Comparison of ENCODE assay signal across 19 cellular contexts in genomic region chr1:34066921-34067603, GRCh38.
DNase-seq lines count a peak whose midpoint lies in the region; ATAC-seq and TF ChIP-seq lines count a peak whose summit lies in the region.
"Had no signal": no experiment of that assay in that cellular context is flagged by ENCODE, and none has a peak within 500 bp of the region (broad histone marks: within the 10 kb centered on the region; RNA-seq: fewer than 3 reads in every experiment).

No MANE protein-coding gene starts in this region.

- TF ChIP-seq CTCF in fibroblast of mammary gland (conservative IDR thresholded peaks at IDR 0.05; ENCODE audit: control insufficient read depth, insufficient read depth, low read depth, low read length): no peak

- H3K4me3 ChIP-seq in fibroblast of mammary gland (ENCODE audit: control insufficient read depth, low read depth, low read length): no peak overlapping the region
- H3K4me3 ChIP-seq: GM23338, sigmoid colon had no signal

- no peak for ATAC-seq in GM21526 (IDR thresholded peaks at IDR 0.05; ENCODE audit: low FRiP score, unreplicated experiment)
- no peak for ATAC-seq in HG03432 (IDR thresholded peaks at IDR 0.05; ENCODE audit: unreplicated experiment)
- no peak for ATAC-seq in HG03175 (IDR thresholded peaks at IDR 0.05; ENCODE audit: unreplicated experiment)
- ATAC-seq: activated T-cell treated with anti-CD3 and anti-CD28 coated beads, Interleukin-2, amount 50 U/mL, for 4 hours; GM23338; left lobe of liver had no signal

- DNase-seq in EL (peak; percentile 1), RKO (ENCODE audit: low spot score) (peak; percentile 25), fibroblast of mammary gland (ENCODE audit: low read depth) (peak; percentile 73), stromal cell of bone marrow (ENCODE audit: low read depth) (peak; percentile 33), NCI-H1417 treated with DMSO at 0.1 percent for 48 hours (lab: John Stamatoyannopoulos, UW) (no peak)
- DNase-seq: activated CD4-positive, alpha-beta memory T cell treated with anti-CD3 and anti-CD28 coated beads, Interleukin-2, amount 10 ng/mL, durations not matched to agents 7 days and 5 days; activated T-cell treated with anti-CD3 and anti-CD28 coated beads, Interleukin-2, amount 50 U/mL, for 4 hours; cerebellar nuclear complex; DMS153; endodermal cell; NCI-H1417; NK-92 treated with Interleukin-12 subunit alpha and Interleukin-12 subunit beta, amount 100 ng/mL, for 24 hours; sigmoid colon; stimulated activated CD4-positive, alpha-beta T cell treated with anti-CD3 and anti-CD28 coated beads, Interleukin-4, amount 100 ng/mL, for 24 hours had no signal
